ENCODE assay signal across 19 cellular contexts in the genomic region with DNA sequence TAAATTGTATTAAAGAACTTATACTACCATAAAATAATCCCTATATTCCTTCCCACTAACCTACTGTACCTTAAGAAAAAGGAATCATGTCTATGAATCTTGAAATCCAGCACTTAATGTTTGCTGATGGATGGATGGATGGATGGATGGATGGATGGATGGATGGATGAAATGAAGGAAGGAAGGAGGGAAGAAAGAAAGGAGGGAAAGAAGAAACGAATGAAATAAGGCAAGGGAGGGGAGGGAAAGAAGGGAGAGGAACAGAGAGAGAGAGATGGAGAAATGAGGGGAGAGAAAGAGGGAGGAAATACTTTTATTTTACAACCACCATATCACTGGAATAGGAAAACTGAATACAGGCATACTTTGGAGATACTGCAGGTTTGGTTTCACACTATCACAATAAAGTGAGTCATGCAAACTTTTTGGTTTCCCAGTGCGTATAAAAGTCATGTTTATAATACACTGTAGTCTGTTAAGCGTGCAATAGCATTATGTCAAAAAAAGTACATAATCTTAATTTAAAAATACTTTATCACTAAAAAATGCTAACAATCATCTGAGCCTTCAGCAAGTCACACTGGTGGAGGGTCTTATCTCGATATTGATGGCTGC.
DNase-seq lines count a peak whose midpoint lies in the region; ATAC-seq and TF ChIP-seq lines count a peak whose summit lies in the region.
"Had no signal": no experiment of that assay in that cellular context is flagged by ENCODE, and none has a peak within 500 bp of the region (broad histone marks: within the 10 kb centered on the region; RNA-seq: fewer than 3 reads in every experiment).

No MANE protein-coding gene starts in this region.

- peaks cover 5% of the 10 kb centered on the region for H3K36me3 Mint-ChIP-seq in Caco-2 (ENCODE audit: insufficient read depth, unreplicated experiment)

- peak overlapping the region; percentile 27 for H3K27ac Mint-ChIP-seq in Caco-2 (ENCODE audit: unreplicated experiment)
- H3K27ac Mint-ChIP-seq: CD8-positive, alpha-beta T cell had no signal

- no peak overlapping the region for H3K4me2 ChIP-seq in PC-3 (ENCODE audit: low read length)

- H3K27me3 ChIP-seq in Caco-2 (replicated peaks; ENCODE audit: control insufficient read depth, insufficient read depth, low read length) (no peaks in the 10 kb centered on the region), PC-3 (ENCODE audit: low read length) (no peaks in the 10 kb centered on the region), brain microvascular endothelial cell (replicated peaks) (no peaks in the 10 kb centered on the region), heart right ventricle (no peaks in the 10 kb centered on the region)

- no peaks in the 10 kb centered on the region for H3K79me2 ChIP-seq in PC-3 (ENCODE audit: low read length)

- H3K4me1 ChIP-seq in Caco-2 (no peaks in the 10 kb centered on the region), PC-3 (ENCODE audit: insufficient read depth, low read length) (peaks cover 7% of the 10 kb centered on the region; the same call in 1 of the 2 replicates), heart right ventricle (peaks cover 3 to 41% (median 23%) of the 10 kb centered on the region in 9 donors)

- H3K27me3 Mint-ChIP-seq in Caco-2 (ENCODE audit: insufficient read depth, unreplicated experiment): no peaks in the 10 kb centered on the region
- H3K27me3 Mint-ChIP-seq: CD4-positive, CD25-positive, alpha-beta regulatory T cell had no signal

- no peak overlapping the region for H3K9ac ChIP-seq in PC-3 (ENCODE audit: low read length)
- H3K9ac ChIP-seq: GM23248 had no signal

- ATAC-seq in PC-3 (peak; percentile 80), heart right ventricle (no peak)
- ATAC-seq: CD8-positive, alpha-beta T cell; GM12878 had no signal

- no peaks in the 10 kb centered on the region for H4K20me1 ChIP-seq in PC-3 (ENCODE audit: low read length)

- 91 to 95% methylated on average over 4 of the region's 4 CpGs for WGBS in heart right ventricle, 2 donors

- H3K9me3 Mint-ChIP-seq in Caco-2 (ENCODE audit: unreplicated experiment): no peaks in the 10 kb centered on the region
- H3K9me3 Mint-ChIP-seq: CD8-positive, alpha-beta T cell had no signal

- H3K9me2 ChIP-seq in PC-3 (replicated peaks; ENCODE audit: low read length): no peaks in the 10 kb centered on the region

- no TSS peak for BruUV-seq in Caco-2 (replicated peaks; lab: Mats Ljungman, UMichigan)
- no TSS peak for BruUV-seq in PC-3 (replicated peaks; lab: Mats Ljungman, UMichigan)

- H3K9me3 ChIP-seq in Caco-2 (no peaks in the 10 kb centered on the region), PC-3 (ENCODE audit: low read length) (no peaks in the 10 kb centered on the region), heart right ventricle (peaks cover 0 to 16% (median 4%) of the 10 kb centered on the region in 11 donors)

- intact Hi-C loops in Caco-2 (cut with micrococcal nuclease; ENCODE audit: unreplicated experiment) (no loop called here), PC-3 (cut with micrococcal nuclease) (no loop called here), heart right ventricle (cut with DNase I) (no loop called here)

- H2AFZ ChIP-seq in PC-3 (ENCODE audit: low read length): no peak overlapping the region
- H2AFZ ChIP-seq: GM23248 had no signal

- TF ChIP-seq CTCF in Caco-2 (IDR thresholded peaks at IDR 0.05; ENCODE audit: insufficient read depth in 1 of 2, low read depth in 1 of 2, low read length in 1 of 2, severe bottlenecking in 1 of 2, unreplicated experiment in 1 of 2) (no peak), PC-3 (conservative IDR thresholded peaks at IDR 0.05; ENCODE audit: low read depth, low read length) (no peak), brain microvascular endothelial cell (IDR thresholded peaks at IDR 0.05; ENCODE audit: low read depth, low read length, missing control alignments) (no peak), heart right ventricle (IDR thresholded peaks at IDR 0.05) (no peak)

- no peaks in the 10 kb centered on the region for H3K4me1 Mint-ChIP-seq in Caco-2 (ENCODE audit: low read depth, unreplicated experiment)

- H3K27ac ChIP-seq in PC-3 (ENCODE audit: low read length): no peak overlapping the region
- H3K27ac ChIP-seq in brain microvascular endothelial cell: no peak overlapping the region
- H3K27ac ChIP-seq in heart right ventricle: no peak overlapping the region
- H3K27ac ChIP-seq: C4-2B, GM23248 had no signal

- H3K4me3 ChIP-seq in Caco-2 (ENCODE audit: low read depth, low read length): no peak overlapping the region
- no peak overlapping the region for H3K4me3 ChIP-seq in PC-3 (ENCODE audit: low read length)
- no peak overlapping the region for H3K4me3 ChIP-seq in brain microvascular endothelial cell (ENCODE audit: low read depth, low read length)
- no peak overlapping the region for H3K4me3 ChIP-seq in heart right ventricle
- H3K4me3 ChIP-seq: GM12878, GM23248 had no signal

- H3F3A ChIP-seq in PC-3 (ENCODE audit: low read length, unreplicated experiment): no peaks in the 10 kb centered on the region

- CTCF ChIA-PET in Caco-2 (lab: Charles Lee): no interaction called here
- CTCF ChIA-PET in PC-3 (lab: Charles Lee): no interaction called here

- DNase-seq in Caco-2: no peak
- DNase-seq in Daoy (ENCODE audit: low read depth): peak; percentile 13
- DNase-seq in PC-3: peak; percentile 38
- peak; percentile 12 for DNase-seq in brain microvascular endothelial cell
- DNase-seq in NCI-H1694 treated with DMSO at 0.1 percent for 48 hours (lab: John Stamatoyannopoulos, UW): no peak
- no peak for DNase-seq in DMS153 treated with DMSO at 0.1 percent for 48 hours (lab: John Stamatoyannopoulos, UW; ENCODE audit: unreplicated experiment)
- DNase-seq in heart right ventricle: no peak
- DNase-seq: CD4-positive, CD25-positive, alpha-beta regulatory T cell; CD8-positive, alpha-beta T cell; DMS 273 treated with DMSO at 0.1 percent for 48 hours; DMS53; DND-41; EL; GDM1; GM23248; H7; HCEC 1CT had no signal

- H3K36me3 ChIP-seq in Caco-2 (ENCODE audit: control insufficient read depth, insufficient read depth, low read length) (no peaks in the 10 kb centered on the region), PC-3 (ENCODE audit: low read depth, low read length) (peaks cover 10% of the 10 kb centered on the region; the same call in 1 of the 2 replicates), brain microvascular endothelial cell (replicated peaks) (no peaks in the 10 kb centered on the region), heart right ventricle (peaks cover 0 to 3% (median 0%) of the 10 kb centered on the region in 9 donors)

- no peak overlapping the region for H3K4me3 Mint-ChIP-seq in Caco-2 (ENCODE audit: unreplicated experiment)
- H3K4me3 Mint-ChIP-seq: CD4-positive, CD25-positive, alpha-beta regulatory T cell; CD8-positive, alpha-beta T cell had no signal

- in situ Hi-C loops in brain microvascular endothelial cell (cut with HindIII; ENCODE audit: low pct_ligation_motif_present, low sequenced_read_pairs): no loop called here

- POLR2A ChIA-PET in Caco-2 (lab: Charles Lee) (no interaction called here), PC-3 (lab: Charles Lee; ENCODE audit: unreplicated experiment) (no interaction called here)

Comparison
In these comparisons a context has a peak if more than half of its experiments do, and no peak if none do; other contexts are left out.
1. DNase-seq: peak in Daoy (single experiment), PC-3 (single experiment) and brain microvascular endothelial cell (single experiment); none in Caco-2 (0 of 2), NCI-H1694 treated with DMSO at 0.1 percent for 48 hours (single experiment), DMS153 treated with DMSO at 0.1 percent for 48 hours (single experiment) and heart right ventricle (0 of 2).